In genomic region chr16:58661199-58661830, GRCh38 we compare ENCODE assay signal across 8 cellular contexts. TPM values are rescaled to one million over a fixed set of nuclear protein-coding genes. Genes with fewer than 3 reads are reported as not detected.
DNase-seq lines count a peak whose midpoint lies in the region; ATAC-seq, FAIRE-seq and TF ChIP-seq lines count a peak whose summit lies in the region.

No MANE protein-coding gene starts in this region.

- no peaks in the 10 kb centered on the region for H3K9me3 Mint-ChIP-seq in activated CD4-positive, alpha-beta T cell treated with anti-CD3 and anti-CD28 coated beads for 36 hours (ENCODE audit: low read depth)

- no peak overlapping the region for H2BK20ac ChIP-seq in H1 (ENCODE audit: low read length)

- no peak overlapping the region for H2BK15ac ChIP-seq in H1 (ENCODE audit: low read length)

- H4K20me1 ChIP-seq in KMS-11 (ENCODE audit: insufficient read depth): no peaks in the 10 kb centered on the region
- no peaks in the 10 kb centered on the region for H4K20me1 ChIP-seq in H1 (replicated peaks in 1 of 2; ENCODE audit: control insufficient read depth in 1 of 2, insufficient read depth in 2 of 2, low read length in 2 of 2)

- H3K36me3 Mint-ChIP-seq in activated CD4-positive, alpha-beta T cell treated with anti-CD3 and anti-CD28 coated beads for 36 hours (ENCODE audit: low read depth): no peaks in the 10 kb centered on the region

- DNase-seq in activated CD4-positive, alpha-beta T cell treated with anti-CD3 and anti-CD28 coated beads for 36 hours: peak; percentile 35
- no peak for DNase-seq in activated CD4-positive, alpha-beta T cell treated with anti-CD3 and anti-CD28 coated beads for 4 hours
- DNase-seq in RKO (ENCODE audit: low spot score) (peak; percentile 95), H1 (ENCODE audit: low read depth in 1 of 2, low spot score in 2 of 2) (peak in 1 of 2 experiments; percentile 19), medulla oblongata (ENCODE audit: extremely low spot score) (peak; percentile 90)

- peaks cover 6% of the 10 kb centered on the region for H3K27me3 Mint-ChIP-seq in activated CD4-positive, alpha-beta T cell treated with anti-CD3 and anti-CD28 coated beads for 36 hours

- TF ChIP-seq POLR2A in H1 (IDR thresholded peaks at IDR 0.05; ENCODE audit: control extremely low read depth in 1 of 2, low read depth in 2 of 2, low read length in 2 of 2): no peak

- no peak for TF ChIP-seq EP300 in H1 (IDR thresholded peaks at IDR 0.05; ENCODE audit: borderline replicate concordance in 1 of 2, low read depth in 2 of 2, low read length in 2 of 2)

- peak; percentile 91 for ATAC-seq in activated CD4-positive, alpha-beta T cell treated with anti-CD3 and anti-CD28 coated beads for 36 hours
- peak; percentile 71 for ATAC-seq in GM21717 (IDR thresholded peaks at IDR 0.05; ENCODE audit: unreplicated experiment)
- no peak for ATAC-seq in GM19397 (IDR thresholded peaks at IDR 0.05; ENCODE audit: unreplicated experiment)

- H3K4me3 ChIP-seq in KMS-11 (IDR thresholded peaks at IDR 0.05; ENCODE audit: insufficient read depth, low read depth, low read length) (no peak overlapping the region), H1 (ENCODE audit: extremely low read depth in 1 of 4, insufficient read depth in 2 of 4, low read depth in 3 of 4, low read length in 4 of 4) (no peak overlapping the region)

- H2BK12ac ChIP-seq in H1 (ENCODE audit: low read depth, low read length): no peak overlapping the region

- TF ChIP-seq RAD21 in H1 (IDR thresholded peaks at IDR 0.05 in 1 of 2, conservative IDR thresholded peaks at IDR 0.05 in 1 of 2; ENCODE audit: low read depth in 2 of 2, low read length in 2 of 2): peak; percentile 93 to 94

- H3K79me2 ChIP-seq in KMS-11 (ENCODE audit: insufficient read depth, low read depth) (no peaks in the 10 kb centered on the region), H1 (ENCODE audit: control insufficient read depth in 1 of 2, insufficient read depth in 2 of 2, low read length in 2 of 2) (no peaks in the 10 kb centered on the region)

- H3K27ac Mint-ChIP-seq in activated CD4-positive, alpha-beta T cell treated with anti-CD3 and anti-CD28 coated beads for 36 hours: no peak overlapping the region

- H3K4me2 ChIP-seq in KMS-11: no peak overlapping the region
- H3K4me2 ChIP-seq in H1 (ENCODE audit: insufficient read depth in 1 of 2, low read depth in 2 of 2, low read length in 2 of 2): no peak overlapping the region

- H4K8ac ChIP-seq in H1 (ENCODE audit: extremely low read depth, insufficient read depth, low read length): no peak overlapping the region

- TF ChIP-seq CTCF in KMS-11 (conservative IDR thresholded peaks at IDR 0.05; ENCODE audit: low read depth, low read length) (peak; percentile 59), H1 (IDR thresholded peaks at IDR 0.05; ENCODE audit: control extremely low read depth in 1 of 3, insufficient read depth in 1 of 3, low read depth in 1 of 3, low read length in 3 of 3) (peak in 2 of 3 experiments; percentile 70 to 76; a peak in 3 of 4 replicates)

- no peaks in the 10 kb centered on the region for H3K9me3 ChIP-seq in H1 (ENCODE audit: insufficient read depth in 2 of 2, low read depth in 1 of 2, low read length in 1 of 2)

- H3K4me1 Mint-ChIP-seq in activated CD4-positive, alpha-beta T cell treated with anti-CD3 and anti-CD28 coated beads for 36 hours: no peaks in the 10 kb centered on the region

- H3K14ac ChIP-seq in H1 (ENCODE audit: insufficient read length): no peak overlapping the region

- no peak overlapping the region for H3K4ac ChIP-seq in H1 (replicated peaks; ENCODE audit: insufficient read length, low read depth, low read length)

- H3K4me1 ChIP-seq in KMS-11 (ENCODE audit: low read depth, poor library complexity, severe bottlenecking) (no peaks in the 10 kb centered on the region), H1 (replicated peaks in 1 of 4; ENCODE audit: control insufficient read depth in 3 of 4, insufficient read depth in 4 of 4, low read length in 3 of 4) (no peaks in the 10 kb centered on the region)

- H3K36me3 ChIP-seq in KMS-11 (ENCODE audit: insufficient read depth) (no peaks in the 10 kb centered on the region), H1 (ENCODE audit: control insufficient read depth in 2 of 4, insufficient read depth in 4 of 4, low read length in 3 of 4) (no peaks in the 10 kb centered on the region)

- H3K56ac ChIP-seq in H1 (replicated peaks; ENCODE audit: insufficient read length, low read depth, low read length): no peak overlapping the region

- H2BK120ac ChIP-seq in H1 (replicated peaks; ENCODE audit: low read depth, low read length): no peak overlapping the region

- no peak overlapping the region for H2AK5ac ChIP-seq in H1 (ENCODE audit: low read depth, low read length)

- H3K27me3 ChIP-seq in KMS-11 (ENCODE audit: insufficient read depth, low read depth) (no peaks in the 10 kb centered on the region), H1 (replicated peaks in 1 of 4; ENCODE audit: control insufficient read depth in 3 of 4, extremely low read depth in 1 of 4, insufficient read depth in 3 of 4, low read length in 3 of 4) (no peaks in the 10 kb centered on the region)

- FAIRE-seq in H1 (lab: Jason Lieb, UNC): peak; percentile 72

- H4K5ac ChIP-seq in H1 (ENCODE audit: insufficient read length, low read depth, low read length): no peak overlapping the region

- no peak overlapping the region for H3K23ac ChIP-seq in H1 (ENCODE audit: insufficient read length)

- H3K23me2 ChIP-seq in H1 (ENCODE audit: low read depth, low read length): no peaks in the 10 kb centered on the region

- H3K18ac ChIP-seq in H1 (ENCODE audit: extremely low read depth, low read length): no peak overlapping the region

- intact Hi-C loops in activated CD4-positive, alpha-beta T cell treated with anti-CD3 and anti-CD28 coated beads for 36 hours (cut with DNase I, micrococcal nuclease): loop anchor here (1.0 to 5.0 kb wide), 3 partner anchors 149 to 325 kb away; no protein-coding TSS in a partner anchor

- CTCF ChIA-PET in activated CD4-positive, alpha-beta T cell treated with anti-CD3 and anti-CD28 coated beads for 36 hours (lab: Charles Lee): interaction anchor here (0.6 to 1.2 kb wide), 7 partner anchors 19 to 325 kb away, joined by 3 to 7 read pairs (median 4); partner anchors contain the start of gene SLC38A7
- CTCF ChIA-PET in H1 (lab: Charles Lee; ENCODE audit: partially characterized antibody): interaction anchor here (0.6 to 2.7 kb wide), 25 partner anchors 9 to 362 kb away, joined by 3 to 17 read pairs (median 4); partner anchors contain the start of gene SLC38A7

- H3K79me1 ChIP-seq in H1 (ENCODE audit: low read depth, low read length): no peaks in the 10 kb centered on the region; the same call in 1 of the 2 replicates

- H3K4me3 Mint-ChIP-seq in activated CD4-positive, alpha-beta T cell treated with anti-CD3 and anti-CD28 coated beads for 36 hours: no peak overlapping the region

- WGBS in H1 (ENCODE audit: extremely low coverage in 1 of 2, insufficient coverage in 1 of 2, insufficient read length in 1 of 2, insufficient replicate concordance in 2 of 2, low coverage in 1 of 2, low lambda C conversion rate in 2 of 2, missing lambda C conversion rate in 1 of 2), 2 experiments: 56% methylated on average over 12 of the region's 12 CpGs; no CpG with 5 or more reads in 1 of the 2 experiments

- H3K27ac ChIP-seq in KMS-11 (no peak overlapping the region), H1 (ENCODE audit: low read depth, low read length) (no peak overlapping the region)

- H4K91ac ChIP-seq in H1 (replicated peaks; ENCODE audit: insufficient read length, low read length): no peak overlapping the region

- H3K9ac ChIP-seq in KMS-11 (no peak overlapping the region), H1 (replicated peaks in 1 of 4; ENCODE audit: extremely low read depth in 1 of 4, low read depth in 3 of 4, low read length in 3 of 4) (no peak overlapping the region)

- H2AFZ ChIP-seq in KMS-11 (ENCODE audit: low read depth) (no peak overlapping the region), H1 (ENCODE audit: low read length) (no peak overlapping the region)

- no peak overlapping the region for H2BK5ac ChIP-seq in H1 (ENCODE audit: low read depth, low read length)

- POLR2A ChIA-PET in activated CD4-positive, alpha-beta T cell treated with anti-CD3 and anti-CD28 coated beads for 36 hours (lab: Charles Lee): interaction anchor here (0.5 kb wide), 1 partner anchor 138 kb away, joined by 5 read pairs; no protein-coding TSS in a partner anchor
- POLR2A ChIA-PET in H1 (lab: Charles Lee; ENCODE audit: partially characterized antibody): interaction anchor here (0.6 to 1.0 kb wide), 2 partner anchors 9 to 33 kb away, joined by 3 to 8 read pairs; no protein-coding TSS in a partner anchor

TF ChIP-seq in H1, 55 proteins besides CTCF, POLR2A, EP300 and RAD21:
- peak; percentile 57; the same call in 1 of the 2 replicates for TF ChIP-seq JUND (IDR thresholded peaks at IDR 0.05; ENCODE audit: low read length)
- TF ChIP-seq TAF1 (IDR thresholded peaks at IDR 0.05; ENCODE audit: low read depth, low read length): no peak

RNA-seq across cellular contexts. Expression of gene SLC38A7, which starts 23.3 kb away (rescaled TPM):
- 1 to 10 TPM; 4.5 to 6.5 TPM for total RNA-seq in activated CD4-positive, alpha-beta T cell treated with anti-CD3 and anti-CD28 coated beads for 36 hours
- total RNA-seq in H1 (2021; fragmentation: NEBNext Ultra II Directional; extraction: Animal tissue kit (Norgen Biotek cat#: 25700)): 26.7 and 29.6 TPM in 2 replicates
- polyA plus RNA-seq in H1 (2011; rRNA removed): 25.4 and 28.0 TPM in 2 replicates
- polyA plus RNA-seq in H1 (2011; cell fraction: cytosol; rRNA removed): 17.5 TPM
- 30.4 TPM for polyA plus RNA-seq in H1 (2011; cell fraction: nucleus; rRNA removed)
- polyA plus RNA-seq in H1 (2012, experiment 1 of 2): 24.0 to 27.8 TPM (median 27.0 TPM) in 4 replicates
- polyA plus RNA-seq in H1 (2012, experiment 2 of 2): 24.8 TPM
- polyA plus RNA-seq in H1 (2013, experiment 1 of 2): 26.2 TPM
- polyA plus RNA-seq in H1 (2013, experiment 2 of 2): 27.8 TPM
- polyA minus RNA-seq in H1 (2011; rRNA and poly(A)+ RNA removed): 39.4 and 49.0 TPM in 2 replicates
- 21.8 TPM for polyA minus RNA-seq in H1 (2011; cell fraction: cytosol; rRNA and poly(A)+ RNA removed)
- polyA minus RNA-seq in H1 (2011; cell fraction: nucleus; rRNA and poly(A)+ RNA removed): 37.0 TPM

RNA-seq across cellular contexts. Expression of gene CNOT1, which starts 31.7 kb away (rescaled TPM):
- 100 to 1,000 TPM; 265 to 348 TPM for total RNA-seq in activated CD4-positive, alpha-beta T cell treated with anti-CD3 and anti-CD28 coated beads for 36 hours
- total RNA-seq in H1 (2021; fragmentation: NEBNext Ultra II Directional; extraction: Animal tissue kit (Norgen Biotek cat#: 25700)): 306 and 309 TPM in 2 replicates
- polyA plus RNA-seq in H1 (2011; rRNA removed): 198 and 319 TPM in 2 replicates
- 228 TPM for polyA plus RNA-seq in H1 (2011; cell fraction: cytosol; rRNA removed)
- polyA plus RNA-seq in H1 (2011; cell fraction: nucleus; rRNA removed): 262 TPM
- polyA plus RNA-seq in H1 (2012, experiment 1 of 2): 221 to 295 TPM (median 283 TPM) in 4 replicates
- 11.7 TPM for polyA plus RNA-seq in H1 (2012, experiment 2 of 2)
- 92.1 TPM for polyA plus RNA-seq in H1 (2013, experiment 1 of 2)
- polyA plus RNA-seq in H1 (2013, experiment 2 of 2): 88.4 TPM
- polyA minus RNA-seq in H1 (2011; rRNA and poly(A)+ RNA removed): 1,134 and 1,705 TPM in 2 replicates
- 439 TPM for polyA minus RNA-seq in H1 (2011; cell fraction: cytosol; rRNA and poly(A)+ RNA removed)
- 471 TPM for polyA minus RNA-seq in H1 (2011; cell fraction: nucleus; rRNA and poly(A)+ RNA removed)

Comparison
In these comparisons a context has a peak if more than half of its experiments do, and no peak if none do; other contexts are left out.
1. DNase-seq: peak in activated CD4-positive, alpha-beta T cell treated with anti-CD3 and anti-CD28 coated beads for 36 hours (single experiment), RKO (single experiment) and medulla oblongata (single experiment); none in activated CD4-positive, alpha-beta T cell treated with anti-CD3 and anti-CD28 coated beads for 4 hours (0 of 2).